In the genomic region with DNA sequence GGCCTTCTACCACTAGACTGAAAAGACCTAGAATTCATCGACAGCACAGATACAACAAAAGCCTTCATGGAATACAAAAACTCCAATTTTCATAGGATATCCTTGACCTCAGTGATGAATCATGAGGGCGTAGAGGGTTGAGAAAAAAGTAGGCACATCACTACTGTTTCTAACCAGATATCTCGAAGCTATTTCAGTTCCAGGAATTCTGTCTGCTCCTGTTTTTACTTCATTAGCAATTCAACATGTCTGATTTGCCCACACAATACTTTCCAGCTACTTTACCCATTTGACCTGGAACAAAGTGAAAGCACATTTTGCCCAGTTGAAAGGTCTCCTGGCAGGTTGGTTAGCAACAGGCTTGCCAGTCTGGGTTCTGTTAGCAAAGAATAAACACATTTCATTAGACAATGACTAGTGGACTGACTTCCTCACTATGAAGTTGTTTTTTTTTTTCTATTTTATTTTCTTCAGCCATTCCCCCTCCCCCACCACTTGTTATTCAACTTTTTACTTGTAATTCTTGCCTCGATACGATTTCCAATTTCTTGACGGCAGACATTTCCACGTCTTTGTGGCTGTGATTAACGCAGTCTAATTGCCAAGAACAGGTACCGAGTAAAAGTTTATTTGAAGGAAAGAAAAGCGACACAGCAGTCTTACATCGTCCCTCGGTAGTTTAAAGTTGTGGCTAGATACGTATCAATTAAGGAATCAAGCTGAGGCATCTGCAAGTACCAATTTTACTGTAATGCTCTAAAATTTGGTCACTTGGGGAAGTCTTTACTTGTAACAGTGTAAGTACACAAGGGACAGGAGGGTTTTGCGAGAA, we compare ENCODE assay signal across 1 cellular context.
TF ChIP-seq lines count a peak whose summit lies in the region.

No MANE protein-coding gene starts in this region.

TF ChIP-seq in HepG2, 621 proteins besides CTCF, POLR2A, EP300 and RAD21 (continued from another document and continues in another):
- TF ChIP-seq, protein P1, sequence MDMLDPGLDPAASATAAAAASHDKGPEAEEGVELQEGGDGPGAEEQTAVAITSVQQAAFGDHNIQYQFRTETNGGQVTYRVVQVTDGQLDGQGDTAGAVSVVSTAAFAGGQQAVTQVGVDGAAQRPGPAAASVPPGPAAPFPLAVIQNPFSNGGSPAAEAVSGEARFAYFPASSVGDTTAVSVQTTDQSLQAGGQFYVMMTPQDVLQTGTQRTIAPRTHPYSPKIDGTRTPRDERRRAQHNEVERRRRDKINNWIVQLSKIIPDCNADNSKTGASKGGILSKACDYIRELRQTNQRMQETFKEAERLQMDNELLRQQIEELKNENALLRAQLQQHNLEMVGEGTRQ (IDR thresholded peaks at IDR 0.05; ENCODE audit: low read depth, low read length), result no peak
- TF ChIP-seq, protein P1 (CRISPR knock-in tag; IDR thresholded peaks at IDR 0.05; ENCODE audit: borderline replicate concordance), result no peak
- TF ChIP-seq, protein P2, sequence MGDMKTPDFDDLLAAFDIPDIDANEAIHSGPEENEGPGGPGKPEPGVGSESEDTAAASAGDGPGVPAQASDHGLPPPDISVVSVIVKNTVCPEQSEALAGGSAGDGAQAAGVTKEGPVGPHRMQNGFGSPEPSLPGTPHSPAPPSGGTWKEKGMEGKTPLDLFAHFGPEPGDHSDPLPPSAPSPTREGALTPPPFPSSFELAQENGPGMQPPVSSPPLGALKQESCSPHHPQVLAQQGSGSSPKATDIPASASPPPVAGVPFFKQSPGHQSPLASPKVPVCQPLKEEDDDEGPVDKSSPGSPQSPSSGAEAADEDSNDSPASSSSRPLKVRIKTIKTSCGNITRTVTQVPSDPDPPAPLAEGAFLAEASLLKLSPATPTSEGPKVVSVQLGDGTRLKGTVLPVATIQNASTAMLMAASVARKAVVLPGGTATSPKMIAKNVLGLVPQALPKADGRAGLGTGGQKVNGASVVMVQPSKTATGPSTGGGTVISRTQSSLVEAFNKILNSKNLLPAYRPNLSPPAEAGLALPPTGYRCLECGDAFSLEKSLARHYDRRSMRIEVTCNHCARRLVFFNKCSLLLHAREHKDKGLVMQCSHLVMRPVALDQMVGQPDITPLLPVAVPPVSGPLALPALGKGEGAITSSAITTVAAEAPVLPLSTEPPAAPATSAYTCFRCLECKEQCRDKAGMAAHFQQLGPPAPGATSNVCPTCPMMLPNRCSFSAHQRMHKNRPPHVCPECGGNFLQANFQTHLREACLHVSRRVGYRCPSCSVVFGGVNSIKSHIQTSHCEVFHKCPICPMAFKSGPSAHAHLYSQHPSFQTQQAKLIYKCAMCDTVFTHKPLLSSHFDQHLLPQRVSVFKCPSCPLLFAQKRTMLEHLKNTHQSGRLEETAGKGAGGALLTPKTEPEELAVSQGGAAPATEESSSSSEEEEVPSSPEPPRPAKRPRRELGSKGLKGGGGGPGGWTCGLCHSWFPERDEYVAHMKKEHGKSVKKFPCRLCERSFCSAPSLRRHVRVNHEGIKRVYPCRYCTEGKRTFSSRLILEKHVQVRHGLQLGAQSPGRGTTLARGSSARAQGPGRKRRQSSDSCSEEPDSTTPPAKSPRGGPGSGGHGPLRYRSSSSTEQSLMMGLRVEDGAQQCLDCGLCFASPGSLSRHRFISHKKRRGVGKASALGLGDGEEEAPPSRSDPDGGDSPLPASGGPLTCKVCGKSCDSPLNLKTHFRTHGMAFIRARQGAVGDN (CRISPR knock-in tag; IDR thresholded peaks at IDR 0.05), result no peak
- TF ChIP-seq, protein P3, sequence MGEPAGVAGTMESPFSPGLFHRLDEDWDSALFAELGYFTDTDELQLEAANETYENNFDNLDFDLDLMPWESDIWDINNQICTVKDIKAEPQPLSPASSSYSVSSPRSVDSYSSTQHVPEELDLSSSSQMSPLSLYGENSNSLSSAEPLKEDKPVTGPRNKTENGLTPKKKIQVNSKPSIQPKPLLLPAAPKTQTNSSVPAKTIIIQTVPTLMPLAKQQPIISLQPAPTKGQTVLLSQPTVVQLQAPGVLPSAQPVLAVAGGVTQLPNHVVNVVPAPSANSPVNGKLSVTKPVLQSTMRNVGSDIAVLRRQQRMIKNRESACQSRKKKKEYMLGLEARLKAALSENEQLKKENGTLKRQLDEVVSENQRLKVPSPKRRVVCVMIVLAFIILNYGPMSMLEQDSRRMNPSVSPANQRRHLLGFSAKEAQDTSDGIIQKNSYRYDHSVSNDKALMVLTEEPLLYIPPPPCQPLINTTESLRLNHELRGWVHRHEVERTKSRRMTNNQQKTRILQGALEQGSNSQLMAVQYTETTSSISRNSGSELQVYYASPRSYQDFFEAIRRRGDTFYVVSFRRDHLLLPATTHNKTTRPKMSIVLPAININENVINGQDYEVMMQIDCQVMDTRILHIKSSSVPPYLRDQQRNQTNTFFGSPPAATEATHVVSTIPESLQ (CRISPR knock-in tag; conservative IDR thresholded peaks at IDR 0.05), result no peak
- TF ChIP-seq, protein P4, sequence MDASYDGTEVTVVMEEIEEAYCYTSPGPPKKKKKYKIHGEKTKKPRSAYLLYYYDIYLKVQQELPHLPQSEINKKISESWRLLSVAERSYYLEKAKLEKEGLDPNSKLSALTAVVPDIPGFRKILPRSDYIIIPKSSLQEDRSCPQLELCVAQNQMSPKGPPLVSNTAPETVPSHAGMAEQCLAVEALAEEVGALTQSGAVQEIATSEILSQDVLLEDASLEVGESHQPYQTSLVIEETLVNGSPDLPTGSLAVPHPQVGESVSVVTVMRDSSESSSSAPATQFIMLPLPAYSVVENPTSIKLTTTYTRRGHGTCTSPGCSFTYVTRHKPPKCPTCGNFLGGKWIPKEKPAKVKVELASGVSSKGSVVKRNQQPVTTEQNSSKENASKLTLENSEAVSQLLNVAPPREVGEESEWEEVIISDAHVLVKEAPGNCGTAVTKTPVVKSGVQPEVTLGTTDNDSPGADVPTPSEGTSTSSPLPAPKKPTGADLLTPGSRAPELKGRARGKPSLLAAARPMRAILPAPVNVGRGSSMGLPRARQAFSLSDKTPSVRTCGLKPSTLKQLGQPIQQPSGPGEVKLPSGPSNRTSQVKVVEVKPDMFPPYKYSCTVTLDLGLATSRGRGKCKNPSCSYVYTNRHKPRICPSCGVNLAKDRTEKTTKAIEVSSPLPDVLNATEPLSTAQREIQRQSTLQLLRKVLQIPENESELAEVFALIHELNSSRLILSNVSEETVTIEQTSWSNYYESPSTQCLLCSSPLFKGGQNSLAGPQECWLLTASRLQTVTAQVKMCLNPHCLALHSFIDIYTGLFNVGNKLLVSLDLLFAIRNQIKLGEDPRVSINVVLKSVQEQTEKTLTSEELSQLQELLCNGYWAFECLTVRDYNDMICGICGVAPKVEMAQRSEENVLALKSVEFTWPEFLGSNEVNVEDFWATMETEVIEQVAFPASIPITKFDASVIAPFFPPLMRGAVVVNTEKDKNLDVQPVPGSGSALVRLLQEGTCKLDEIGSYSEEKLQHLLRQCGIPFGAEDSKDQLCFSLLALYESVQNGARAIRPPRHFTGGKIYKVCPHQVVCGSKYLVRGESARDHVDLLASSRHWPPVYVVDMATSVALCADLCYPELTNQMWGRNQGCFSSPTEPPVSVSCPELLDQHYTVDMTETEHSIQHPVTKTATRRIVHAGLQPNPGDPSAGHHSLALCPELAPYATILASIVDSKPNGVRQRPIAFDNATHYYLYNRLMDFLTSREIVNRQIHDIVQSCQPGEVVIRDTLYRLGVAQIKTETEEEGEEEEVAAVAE (CRISPR knock-in tag; IDR thresholded peaks at IDR 0.05; ENCODE audit: borderline replicate concordance), result no peak
- no peak for TF ChIP-seq SOX5 (CRISPR knock-in tag; IDR thresholded peaks at IDR 0.05; ENCODE audit: borderline replicate concordance)
- TF ChIP-seq ZNF678 (CRISPR knock-in tag; IDR thresholded peaks at IDR 0.05), result no peak
- no peak for TF ChIP-seq ZKSCAN5 (CRISPR knock-in tag; IDR thresholded peaks at IDR 0.05)
- TF ChIP-seq, protein P5, sequence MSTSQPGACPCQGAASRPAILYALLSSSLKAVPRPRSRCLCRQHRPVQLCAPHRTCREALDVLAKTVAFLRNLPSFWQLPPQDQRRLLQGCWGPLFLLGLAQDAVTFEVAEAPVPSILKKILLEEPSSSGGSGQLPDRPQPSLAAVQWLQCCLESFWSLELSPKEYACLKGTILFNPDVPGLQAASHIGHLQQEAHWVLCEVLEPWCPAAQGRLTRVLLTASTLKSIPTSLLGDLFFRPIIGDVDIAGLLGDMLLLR (CRISPR knock-in tag; IDR thresholded peaks at IDR 0.05), result no peak
- peak; percentile 11; the same call in 1 of the 2 replicates for TF ChIP-seq FOSL2 (CRISPR knock-in tag; IDR thresholded peaks at IDR 0.05)
- TF ChIP-seq, protein P6, sequence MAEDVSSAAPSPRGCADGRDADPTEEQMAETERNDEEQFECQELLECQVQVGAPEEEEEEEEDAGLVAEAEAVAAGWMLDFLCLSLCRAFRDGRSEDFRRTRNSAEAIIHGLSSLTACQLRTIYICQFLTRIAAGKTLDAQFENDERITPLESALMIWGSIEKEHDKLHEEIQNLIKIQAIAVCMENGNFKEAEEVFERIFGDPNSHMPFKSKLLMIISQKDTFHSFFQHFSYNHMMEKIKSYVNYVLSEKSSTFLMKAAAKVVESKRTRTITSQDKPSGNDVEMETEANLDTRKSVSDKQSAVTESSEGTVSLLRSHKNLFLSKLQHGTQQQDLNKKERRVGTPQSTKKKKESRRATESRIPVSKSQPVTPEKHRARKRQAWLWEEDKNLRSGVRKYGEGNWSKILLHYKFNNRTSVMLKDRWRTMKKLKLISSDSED (CRISPR knock-in tag; IDR thresholded peaks at IDR 0.05), result no peak
- TF ChIP-seq, protein P7, sequence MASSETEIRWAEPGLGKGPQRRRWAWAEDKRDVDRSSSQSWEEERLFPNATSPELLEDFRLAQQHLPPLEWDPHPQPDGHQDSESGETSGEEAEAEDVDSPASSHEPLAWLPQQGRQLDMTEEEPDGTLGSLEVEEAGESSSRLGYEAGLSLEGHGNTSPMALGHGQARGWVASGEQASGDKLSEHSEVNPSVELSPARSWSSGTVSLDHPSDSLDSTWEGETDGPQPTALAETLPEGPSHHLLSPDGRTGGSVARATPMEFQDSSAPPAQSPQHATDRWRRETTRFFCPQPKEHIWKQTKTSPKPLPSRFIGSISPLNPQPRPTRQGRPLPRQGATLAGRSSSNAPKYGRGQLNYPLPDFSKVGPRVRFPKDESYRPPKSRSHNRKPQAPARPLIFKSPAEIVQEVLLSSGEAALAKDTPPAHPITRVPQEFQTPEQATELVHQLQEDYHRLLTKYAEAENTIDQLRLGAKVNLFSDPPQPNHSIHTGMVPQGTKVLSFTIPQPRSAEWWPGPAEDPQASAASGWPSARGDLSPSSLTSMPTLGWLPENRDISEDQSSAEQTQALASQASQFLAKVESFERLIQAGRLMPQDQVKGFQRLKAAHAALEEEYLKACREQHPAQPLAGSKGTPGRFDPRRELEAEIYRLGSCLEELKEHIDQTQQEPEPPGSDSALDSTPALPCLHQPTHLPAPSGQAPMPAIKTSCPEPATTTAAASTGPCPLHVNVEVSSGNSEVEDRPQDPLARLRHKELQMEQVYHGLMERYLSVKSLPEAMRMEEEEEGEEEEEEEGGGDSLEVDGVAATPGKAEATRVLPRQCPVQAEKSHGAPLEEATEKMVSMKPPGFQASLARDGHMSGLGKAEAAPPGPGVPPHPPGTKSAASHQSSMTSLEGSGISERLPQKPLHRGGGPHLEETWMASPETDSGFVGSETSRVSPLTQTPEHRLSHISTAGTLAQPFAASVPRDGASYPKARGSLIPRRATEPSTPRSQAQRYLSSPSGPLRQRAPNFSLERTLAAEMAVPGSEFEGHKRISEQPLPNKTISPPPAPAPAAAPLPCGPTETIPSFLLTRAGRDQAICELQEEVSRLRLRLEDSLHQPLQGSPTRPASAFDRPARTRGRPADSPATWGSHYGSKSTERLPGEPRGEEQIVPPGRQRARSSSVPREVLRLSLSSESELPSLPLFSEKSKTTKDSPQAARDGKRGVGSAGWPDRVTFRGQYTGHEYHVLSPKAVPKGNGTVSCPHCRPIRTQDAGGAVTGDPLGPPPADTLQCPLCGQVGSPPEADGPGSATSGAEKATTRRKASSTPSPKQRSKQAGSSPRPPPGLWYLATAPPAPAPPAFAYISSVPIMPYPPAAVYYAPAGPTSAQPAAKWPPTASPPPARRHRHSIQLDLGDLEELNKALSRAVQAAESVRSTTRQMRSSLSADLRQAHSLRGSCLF (CRISPR knock-in tag; IDR thresholded peaks at IDR 0.05; ENCODE audit: borderline replicate concordance), result no peak
- TF ChIP-seq, protein P8, sequence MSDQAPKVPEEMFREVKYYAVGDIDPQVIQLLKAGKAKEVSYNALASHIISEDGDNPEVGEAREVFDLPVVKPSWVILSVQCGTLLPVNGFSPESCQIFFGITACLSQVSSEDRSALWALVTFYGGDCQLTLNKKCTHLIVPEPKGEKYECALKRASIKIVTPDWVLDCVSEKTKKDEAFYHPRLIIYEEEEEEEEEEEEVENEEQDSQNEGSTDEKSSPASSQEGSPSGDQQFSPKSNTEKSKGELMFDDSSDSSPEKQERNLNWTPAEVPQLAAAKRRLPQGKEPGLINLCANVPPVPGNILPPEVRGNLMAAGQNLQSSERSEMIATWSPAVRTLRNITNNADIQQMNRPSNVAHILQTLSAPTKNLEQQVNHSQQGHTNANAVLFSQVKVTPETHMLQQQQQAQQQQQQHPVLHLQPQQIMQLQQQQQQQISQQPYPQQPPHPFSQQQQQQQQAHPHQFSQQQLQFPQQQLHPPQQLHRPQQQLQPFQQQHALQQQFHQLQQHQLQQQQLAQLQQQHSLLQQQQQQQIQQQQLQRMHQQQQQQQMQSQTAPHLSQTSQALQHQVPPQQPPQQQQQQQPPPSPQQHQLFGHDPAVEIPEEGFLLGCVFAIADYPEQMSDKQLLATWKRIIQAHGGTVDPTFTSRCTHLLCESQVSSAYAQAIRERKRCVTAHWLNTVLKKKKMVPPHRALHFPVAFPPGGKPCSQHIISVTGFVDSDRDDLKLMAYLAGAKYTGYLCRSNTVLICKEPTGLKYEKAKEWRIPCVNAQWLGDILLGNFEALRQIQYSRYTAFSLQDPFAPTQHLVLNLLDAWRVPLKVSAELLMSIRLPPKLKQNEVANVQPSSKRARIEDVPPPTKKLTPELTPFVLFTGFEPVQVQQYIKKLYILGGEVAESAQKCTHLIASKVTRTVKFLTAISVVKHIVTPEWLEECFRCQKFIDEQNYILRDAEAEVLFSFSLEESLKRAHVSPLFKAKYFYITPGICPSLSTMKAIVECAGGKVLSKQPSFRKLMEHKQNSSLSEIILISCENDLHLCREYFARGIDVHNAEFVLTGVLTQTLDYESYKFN (CRISPR knock-in tag; conservative IDR thresholded peaks at IDR 0.05), result 0 out of 2 replicates have a peak, but pooled peaks have one; percentile 11
- no peak for TF ChIP-seq MAF1 (CRISPR knock-in tag; IDR thresholded peaks at IDR 0.05; ENCODE audit: borderline replicate concordance)
